In the genomic region with DNA sequence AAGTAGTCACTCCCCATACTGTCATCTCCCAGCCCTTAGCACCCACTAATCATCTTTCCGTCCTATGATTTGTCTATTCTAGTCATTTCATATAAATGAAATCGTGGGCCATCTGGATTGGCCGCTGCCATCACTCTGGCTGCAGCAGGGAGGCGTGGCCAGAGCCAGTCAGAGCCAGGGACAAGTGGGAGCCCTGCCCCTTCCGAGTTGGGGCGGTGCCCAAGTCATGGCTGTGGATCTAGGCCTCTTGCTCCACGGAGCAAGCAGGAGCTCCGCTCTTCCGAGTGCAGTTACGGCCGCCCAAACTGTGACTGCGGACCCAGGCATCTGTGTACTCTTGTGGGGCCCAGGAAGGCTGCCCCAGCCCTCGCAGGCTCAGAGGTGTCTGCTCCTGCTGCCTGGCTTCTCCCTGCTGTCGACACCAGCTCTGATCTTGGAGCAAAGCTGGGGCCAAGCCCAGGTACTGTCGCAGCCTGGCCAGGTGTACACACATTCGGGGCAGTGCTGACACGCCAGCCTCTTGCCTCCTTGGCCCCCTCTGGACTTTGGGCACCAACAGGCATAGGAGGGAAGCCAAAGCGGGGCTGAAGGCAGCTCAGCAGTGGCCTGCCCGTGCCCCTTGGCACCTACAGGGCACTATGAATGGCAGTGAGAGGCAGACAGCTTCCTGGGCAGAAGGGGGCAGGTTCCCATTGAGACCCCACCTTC, we compare ENCODE assay signal across 17 cellular contexts. TPM values are rescaled to one million over a fixed set of nuclear protein-coding genes. Genes with fewer than 3 reads are reported as not detected.
A peak's percentile ranks its signal among the peaks of the same experiment; 100 is the strongest.
DNase-seq lines count a peak whose midpoint lies in the region; ATAC-seq and TF ChIP-seq lines count a peak whose summit lies in the region.
"Had no signal": no experiment of that assay in that cellular context is flagged by ENCODE, and none has a peak within 500 bp of the region (broad histone marks: within the 10 kb centered on the region; RNA-seq: fewer than 3 reads in every experiment).

No MANE protein-coding gene starts in this region.

- TF ChIP-seq CTCF in cardiac muscle cell (IDR thresholded peaks at IDR 0.05; ENCODE audit: low read depth, low read length): no peak
- no peak for TF ChIP-seq CTCF in testis (IDR thresholded peaks at IDR 0.05)

- no peak for ATAC-seq in GM21529 (IDR thresholded peaks at IDR 0.05; ENCODE audit: unreplicated experiment)
- ATAC-seq: activated CD4-positive, alpha-beta T cell treated with anti-CD3 and anti-CD28 coated beads for 36 hours; activated T-cell treated with anti-CD3 and anti-CD28 coated beads, Interleukin-2, amount 50 U/mL, for 72 hours; PC-3; T-helper 17 cell had no signal

- H3K4me1 ChIP-seq in cardiac muscle cell (ENCODE audit: low read depth): no peaks in the 10 kb centered on the region
- H3K4me1 ChIP-seq in testis: no peaks in the 10 kb centered on the region

- H3K27me3 ChIP-seq in cardiac muscle cell: no peaks in the 10 kb centered on the region
- H3K27me3 ChIP-seq in testis: no peaks in the 10 kb centered on the region
- H3K27me3 ChIP-seq: ovary had no signal

- WGBS in testis, 2 donors: 81 to 85% methylated on average over 11 to 19 of the region's 19 CpGs

- no peak for TF ChIP-seq POLR2A in testis (IDR thresholded peaks at IDR 0.05)

- H3K36me3 ChIP-seq in cardiac muscle cell: no peaks in the 10 kb centered on the region
- no peaks in the 10 kb centered on the region for H3K36me3 ChIP-seq in testis (ENCODE audit: low read depth, missing control alignments)
- H3K36me3 ChIP-seq: ovary had no signal

- DNase-seq in cardiac muscle cell (ENCODE audit: low read depth in 1 of 2, low spot score in 1 of 2): peak in 1 of 2 donors; percentile 29
- no peak for DNase-seq in cardiac septum (ENCODE audit: low spot score)
- peak; percentile 65 for DNase-seq in cerebellum (ENCODE audit: low spot score)
- peak; percentile 12 for DNase-seq in left kidney (ENCODE audit: low read depth, low spot score)
- no peak for DNase-seq in NK-92 treated with Interleukin-12 subunit alpha and Interleukin-12 subunit beta, amount 100 ng/mL, for 24 hours (lab: John Stamatoyannopoulos, UW)
- no peak for DNase-seq in NCI-H1417 treated with DMSO at 0.1 percent for 48 hours (lab: John Stamatoyannopoulos, UW)
- no peak for DNase-seq in testis
- DNase-seq: activated CD4-positive, alpha-beta T cell treated with anti-CD3 and anti-CD28 coated beads for 36 hours; activated T-cell treated with anti-CD3 and anti-CD28 coated beads, Interleukin-2, amount 50 U/mL, for 72 hours; DMS153; mammary epithelial cell; NCI-H2171; ovary; PC-3; stimulated activated CD8-positive, alpha-beta memory T cell treated with anti-CD3 and anti-CD28 coated beads, Interleukin-4, amount 100 ng/mL, for 48 hours; T-helper 17 cell had no signal

- H3K27ac ChIP-seq in cardiac muscle cell (peak overlapping the region; percentile 19), testis (no peak overlapping the region)
- H3K27ac ChIP-seq: ovary had no signal

- H3K9me3 ChIP-seq in cardiac muscle cell (ENCODE audit: low read depth) (no peaks in the 10 kb centered on the region), testis (no peaks in the 10 kb centered on the region)
- H3K9me3 ChIP-seq: ovary had no signal

- H3K4me3 ChIP-seq in cardiac muscle cell (no peak overlapping the region), testis (no peak overlapping the region)
- H3K4me3 ChIP-seq: ovary had no signal

- intact Hi-C loops in cardiac septum (cut with DNase I) (no loop called here), testis (cut with DNase I; ENCODE audit: low total_unique reads) (no loop called here)

RNA-seq across cellular contexts. Expression of a gene that starts 8.4 kb away (rescaled TPM):
- total RNA-seq in cardiac muscle cell (18.2 and 32.0 TPM in 2 replicates), cardiac septum (30.8 TPM), cerebellum (18.0 TPM), testis (10 to 100 TPM in 1 of 2 donors, 1 to 10 TPM in 1; 9.1 to 10.7 TPM)
- polyA plus RNA-seq in cardiac muscle cell (65.9 and 72.9 TPM in 2 replicates), testis (ENCODE audit: insufficient read depth, low read depth, low replicate concordance) (16.9 TPM)

RNA-seq across cellular contexts. Expression of a gene that starts 35.2 kb away (rescaled TPM):
- 173 and 218 TPM in 2 replicates for total RNA-seq in cardiac muscle cell
- polyA plus RNA-seq in cardiac muscle cell: 110 and 119 TPM in 2 replicates
- 135 TPM for total RNA-seq in cardiac septum
- total RNA-seq in cerebellum: 163 TPM
- 100 to 1,000 TPM; 104 to 125 TPM for total RNA-seq in testis
- 71.2 TPM for polyA plus RNA-seq in testis (ENCODE audit: insufficient read depth, low read depth, low replicate concordance)

Comparison
In these comparisons a context has a peak if more than half of its experiments do, and no peak if none do; other contexts are left out.
1. DNase-seq: peak in cerebellum (single experiment) and left kidney (single experiment); none in cardiac septum (single experiment), NK-92 treated with Interleukin-12 subunit alpha and Interleukin-12 subunit beta, amount 100 ng/mL, for 24 hours (single experiment), NCI-H1417 treated with DMSO at 0.1 percent for 48 hours (single experiment) and testis (single experiment).